Comparison of ENCODE assay signal across 8 cellular contexts in the genomic region with DNA sequence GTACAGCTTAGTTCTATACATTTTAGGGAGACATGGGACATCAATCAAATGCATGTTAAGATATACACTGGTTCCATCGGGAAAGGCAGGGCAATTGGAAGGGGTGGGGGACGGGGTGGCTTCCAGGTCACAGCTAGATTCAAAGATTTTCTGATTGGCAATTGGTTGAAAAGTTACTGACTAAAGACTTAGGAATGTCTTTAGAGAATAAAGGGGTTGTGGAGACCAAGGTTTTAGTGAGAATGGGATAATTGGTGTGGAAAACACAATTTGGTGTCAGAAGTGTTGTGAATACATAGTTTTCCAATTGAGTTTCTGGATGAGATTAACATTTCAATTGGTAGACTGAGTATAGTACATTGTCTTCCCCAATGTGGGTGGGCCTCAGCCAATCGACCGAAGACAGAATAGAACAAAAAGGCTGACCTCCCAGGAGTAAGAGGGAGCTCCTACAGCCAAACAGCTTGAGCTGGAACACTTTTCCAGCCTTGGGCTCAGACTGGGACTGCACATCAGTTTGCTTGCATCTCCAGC. TPM values are rescaled to one million over a fixed set of nuclear protein-coding genes. Genes with fewer than 3 reads are reported as not detected.
DNase-seq lines count a peak whose midpoint lies in the region; ATAC-seq and TF ChIP-seq lines count a peak whose summit lies in the region.

No MANE protein-coding gene starts in this region.

- TF ChIP-seq CTCF in Panc1 (IDR thresholded peaks at IDR 0.05) (no peak), foreskin fibroblast (IDR thresholded peaks at IDR 0.05; ENCODE audit: low read depth, low read length) (no peak), osteocyte (IDR thresholded peaks at IDR 0.05) (no peak)

- CTCF ChIA-PET in Panc1 (lab: Charles Lee), result no interaction called here

- POLR2A ChIA-PET in Panc1 (lab: Charles Lee), result no interaction called here

- 0 out of 2 replicates have a peak, but pooled peaks cover 3% of the 10 kb centered on the region for H3K4me1 ChIP-seq in Panc1 (ENCODE audit: control insufficient read depth, insufficient read depth, low read length)

- H3K27ac ChIP-seq in Panc1 (ENCODE audit: low read length), result no peak overlapping the region

- peak overlapping the region; percentile 68 for H3K27ac Mint-ChIP-seq in osteocyte (ENCODE audit: unreplicated experiment)

- H3K27me3 Mint-ChIP-seq in osteocyte (ENCODE audit: unreplicated experiment), result no peaks in the 10 kb centered on the region

- intact Hi-C loops in Panc1 (cut with micrococcal nuclease; ENCODE audit: unreplicated experiment), result no loop called here

- peak overlapping the region; percentile 63 to 82 for H3K4me3 ChIP-seq in Panc1 (ENCODE audit: low read depth in 2 of 2, low read length in 2 of 2)
- peak overlapping the region; percentile 69 to 76 for H3K4me3 ChIP-seq in foreskin fibroblast (ENCODE audit: low read depth in 1 of 2, low read length in 2 of 2)

- H3K27me3 ChIP-seq in Panc1 (ENCODE audit: control insufficient read depth, insufficient read depth, low read length), result no peaks in the 10 kb centered on the region

- no TSS peak for BruUV-seq in Panc1 (replicated peaks; lab: Mats Ljungman, UMichigan)

- H3K36me3 ChIP-seq in Panc1 (ENCODE audit: control insufficient read depth, insufficient read depth, low read length), result no peaks in the 10 kb centered on the region; the same call in 1 of the 2 replicates

- ATAC-seq in Panc1 (no peak), GM21528 (IDR thresholded peaks at IDR 0.05; ENCODE audit: low FRiP score, unreplicated experiment) (no peak)

- H3K36me3 Mint-ChIP-seq in osteocyte (ENCODE audit: unreplicated experiment), result peaks cover 19% of the 10 kb centered on the region

- H3K4me1 Mint-ChIP-seq in osteocyte (ENCODE audit: unreplicated experiment), result peaks cover 20% of the 10 kb centered on the region

- peak overlapping the region; percentile 81 for H3K4me3 Mint-ChIP-seq in osteocyte (ENCODE audit: unreplicated experiment)

- H3K9me3 ChIP-seq in Panc1 (ENCODE audit: control insufficient read depth, insufficient read depth, low read depth, low read length), result no peaks in the 10 kb centered on the region

- in situ Hi-C loops in Panc1 (cut with HindIII; ENCODE audit: low pct_unique_long_range_greater_than_20kb, low sequenced_read_pairs), result no loop called here

- no peaks in the 10 kb centered on the region for H3K9me3 Mint-ChIP-seq in osteocyte (ENCODE audit: unreplicated experiment)

- peak; percentile 21 for DNase-seq in ELR (ENCODE audit: low read depth)
- no peak for DNase-seq in Panc1 (ENCODE audit: low read depth, low spot score)
- DNase-seq in foreskin fibroblast, result peak in 1 of 2 donors; percentile 41
- no peak for DNase-seq in osteocyte (ENCODE audit: extremely low spot score, unreplicated experiment)
- DNase-seq in cortex of kidney (lab: John Stamatoyannopoulos, UW), result no peak
- DNase-seq in OCI-M2 (lab: John Stamatoyannopoulos, UW; ENCODE audit: unreplicated experiment), result no peak
- DNase-seq in mucosa of gallbladder (ENCODE audit: low spot score), result no peak

RNA-seq across cellular contexts. Expression of a gene that starts 1.0 kb away (rescaled TPM):
- total RNA-seq in Panc1 (2021; ENCODE audit: unreplicated experiment) (2.3 TPM), osteocyte (0.43 and 0.60 TPM in 2 replicates), mucosa of gallbladder (2.0 TPM)
- polyA plus RNA-seq in Panc1 (2012; ENCODE audit: insufficient read length), result 0.29 TPM

RNA-seq across cellular contexts. Expression of a gene that starts 47.6 kb away (rescaled TPM):
- 38.9 TPM for total RNA-seq in Panc1 (2021; ENCODE audit: unreplicated experiment)
- polyA plus RNA-seq in Panc1 (2012; ENCODE audit: insufficient read length), result 28.4 TPM
- total RNA-seq in osteocyte, result 87.1 and 102 TPM in 2 replicates
- total RNA-seq in mucosa of gallbladder, result 86.1 TPM
